32 cellular contexts compared by ENCODE assay signal in genomic region chr6:150575840-150576239, GRCh38.
"Had no signal": no experiment of that assay in that cellular context is flagged by ENCODE, and none has a peak within 500 bp of the region (broad histone marks: within the 10 kb centered on the region; RNA-seq: fewer than 3 reads in every experiment).

No MANE protein-coding gene starts in this region.

- H3K27me3 ChIP-seq: ascending aorta, breast epithelium, cardiac muscle cell, gastrocnemius medialis had no signal

- H3K9me3 Mint-ChIP-seq: activated CD4-positive, alpha-beta memory T cell treated with anti-CD3 and anti-CD28 coated beads for 36 hours; activated CD4-positive, alpha-beta T cell treated with anti-CD3 and anti-CD28 coated beads, Interleukin-2, amount 10 ng/mL, durations not matched to agents 24 days and 14 days; activated naive CD4-positive, alpha-beta T cell treated with anti-CD3 and anti-CD28 coated beads for 36 hours; activated naive CD4-positive, alpha-beta T cell treated with anti-CD3 and anti-CD28 coated beads, Interleukin-2, amount 50 U/mL, for 72 hours; activated naive CD8-positive, alpha-beta T cell treated with anti-CD3 and anti-CD28 coated beads, Interleukin-2, amount 10 ng/mL, durations not matched to agents 7 days and 5 days; activated T-helper 1 cell treated with anti-CD3 and anti-CD28 coated beads, Interleukin-12 subunit alpha, Interleukin-12 subunit beta, Interleukin-2, Interleukin-4 antibody, amounts not matched to agents 30 ng/mL and 10 ng/mL and 1 ng/mL, durations not matched to agents 14 hours and 24 hours and 36 hours; activated T-helper 2 cell treated with anti-CD3 and anti-CD28 coated beads, Interferon-gamma antibody, Interleukin-2, Interleukin-4, amounts not matched to agents 10 μg/mL and 5 μg/mL and 100 μg/mL, durations not matched to agents 14 hours and 24 hours and 36 hours; dendritic cell treated with granulocyte-macrophage colony-stimulating factor and Interleukin-4, amounts not matched to agents 40 ng/mL and 50 ng/mL, for 4 days; endodermal cell had no signal

- H3K9me3 ChIP-seq: ascending aorta, breast epithelium, gastrocnemius medialis had no signal

- DNase-seq: activated CD4-positive, alpha-beta memory T cell treated with anti-CD3 and anti-CD28 coated beads for 36 hours; activated CD4-positive, alpha-beta T cell treated with anti-CD3 and anti-CD28 coated beads for 36 hours; activated CD4-positive, alpha-beta T cell treated with anti-CD3 and anti-CD28 coated beads, Interleukin-2, amount 10 ng/mL, durations not matched to agents 24 days and 14 days; activated CD4-positive, CD25-positive, alpha-beta regulatory T cell; activated CD4-positive, CD25-positive, alpha-beta regulatory T cell treated with anti-CD3 and anti-CD28 coated beads, Interleukin-2, amount 50 U/mL, for 72 hours; activated CD8-positive, alpha-beta memory T cell treated with anti-CD3 and anti-CD28 coated beads, Interleukin-2, amount 10 ng/mL, durations not matched to agents 7 days and 5 days; activated CD8-positive, alpha-beta memory T cell treated with anti-CD3 and anti-CD28 coated beads, Interleukin-2, amount 50 U/mL, for 4 hours; activated CD8-positive, alpha-beta T cell treated with anti-CD3 and anti-CD28 coated beads, Interleukin-2, amount 10 ng/mL, durations not matched to agents 7 days and 5 days; activated effector memory CD4-positive, alpha-beta T cell treated with anti-CD3 and anti-CD28 coated beads, Interleukin-2, amount 50 U/mL, for 16 hours; activated naive CD4-positive, alpha-beta T cell treated with anti-CD3 and anti-CD28 coated beads for 36 hours; activated naive CD8-positive, alpha-beta T cell treated with anti-CD3 and anti-CD28 coated beads, Interleukin-2, amount 10 ng/mL, durations not matched to agents 7 days and 5 days; activated T-cell treated with anti-CD3 and anti-CD28 coated beads, Interleukin-2, amount 50 U/mL, for 1 hour; activated T-cell treated with anti-CD3 and anti-CD28 coated beads, Interleukin-2, amount 50 U/mL, for 48 hours; central memory CD4-positive, alpha-beta T cell; cerebellar nuclear complex; dorsolateral prefrontal cortex; effector memory CD4-positive, alpha-beta T cell; endodermal cell; foreskin fibroblast; gastrocnemius medialis; glutamatergic neuron; T-helper 2 cell had no signal

- H3K27ac Mint-ChIP-seq: activated CD4-positive, alpha-beta memory T cell treated with anti-CD3 and anti-CD28 coated beads for 36 hours; activated CD4-positive, alpha-beta T cell treated with anti-CD3 and anti-CD28 coated beads for 36 hours; activated CD4-positive, alpha-beta T cell treated with anti-CD3 and anti-CD28 coated beads, Interleukin-2, amount 10 ng/mL, durations not matched to agents 24 days and 14 days; activated CD8-positive, alpha-beta memory T cell treated with anti-CD3 and anti-CD28 coated beads, Interleukin-2, amount 10 ng/mL, durations not matched to agents 7 days and 5 days; activated CD8-positive, alpha-beta T cell treated with anti-CD3 and anti-CD28 coated beads, Interleukin-2, amount 10 ng/mL, durations not matched to agents 7 days and 5 days; activated naive CD4-positive, alpha-beta T cell treated with anti-CD3 and anti-CD28 coated beads for 36 hours; activated naive CD4-positive, alpha-beta T cell treated with anti-CD3 and anti-CD28 coated beads, Interleukin-2, amount 50 U/mL, for 72 hours; activated naive CD8-positive, alpha-beta T cell treated with anti-CD3 and anti-CD28 coated beads, Interleukin-2, amount 10 ng/mL, durations not matched to agents 7 days and 5 days; activated T-helper 1 cell treated with anti-CD3 and anti-CD28 coated beads, Interleukin-12 subunit alpha, Interleukin-12 subunit beta, Interleukin-2, Interleukin-4 antibody, amounts not matched to agents 30 ng/mL and 10 ng/mL and 1 ng/mL, durations not matched to agents 14 hours and 24 hours and 36 hours; activated T-helper 2 cell treated with anti-CD3 and anti-CD28 coated beads, Interferon-gamma antibody, Interleukin-2, Interleukin-4, amounts not matched to agents 10 μg/mL and 5 μg/mL and 100 μg/mL, durations not matched to agents 14 hours and 24 hours and 36 hours; dendritic cell treated with granulocyte-macrophage colony-stimulating factor and Interleukin-4, amounts not matched to agents 40 ng/mL and 50 ng/mL, for 4 days; endodermal cell had no signal

- H3K4me3 Mint-ChIP-seq: activated CD4-positive, alpha-beta memory T cell treated with anti-CD3 and anti-CD28 coated beads for 36 hours; activated CD4-positive, alpha-beta T cell treated with anti-CD3 and anti-CD28 coated beads for 36 hours; activated CD4-positive, alpha-beta T cell treated with anti-CD3 and anti-CD28 coated beads, Interleukin-2, amount 10 ng/mL, durations not matched to agents 24 days and 14 days; activated CD8-positive, alpha-beta memory T cell treated with anti-CD3 and anti-CD28 coated beads, Interleukin-2, amount 10 ng/mL, durations not matched to agents 7 days and 5 days; activated CD8-positive, alpha-beta T cell treated with anti-CD3 and anti-CD28 coated beads, Interleukin-2, amount 10 ng/mL, durations not matched to agents 7 days and 5 days; activated naive CD4-positive, alpha-beta T cell treated with anti-CD3 and anti-CD28 coated beads for 36 hours; activated naive CD8-positive, alpha-beta T cell treated with anti-CD3 and anti-CD28 coated beads, Interleukin-2, amount 10 ng/mL, durations not matched to agents 7 days and 5 days; activated T-helper 1 cell treated with anti-CD3 and anti-CD28 coated beads, Interleukin-12 subunit alpha, Interleukin-12 subunit beta, Interleukin-2, Interleukin-4 antibody, amounts not matched to agents 30 ng/mL and 10 ng/mL and 1 ng/mL, durations not matched to agents 14 hours and 24 hours and 36 hours; brain; dendritic cell treated with granulocyte-macrophage colony-stimulating factor and Interleukin-4, amounts not matched to agents 40 ng/mL and 50 ng/mL, for 4 days; endodermal cell had no signal

- ATAC-seq: activated CD4-positive, alpha-beta T cell treated with anti-CD3 and anti-CD28 coated beads for 36 hours; activated CD8-positive, alpha-beta memory T cell treated with anti-CD3 and anti-CD28 coated beads, Interleukin-2, amount 10 ng/mL, durations not matched to agents 7 days and 5 days; activated CD8-positive, alpha-beta T cell treated with anti-CD3 and anti-CD28 coated beads, Interleukin-2, amount 10 ng/mL, durations not matched to agents 7 days and 5 days; activated naive CD4-positive, alpha-beta T cell treated with anti-CD3 and anti-CD28 coated beads, Interleukin-2, amount 50 U/mL, for 72 hours; esophagus mucosa; gastrocnemius medialis had no signal

- H3K4me3 ChIP-seq: ascending aorta, breast epithelium, cardiac muscle cell, coronary artery, dorsolateral prefrontal cortex, gastrocnemius medialis had no signal

- H3K36me3 Mint-ChIP-seq: activated CD4-positive, alpha-beta memory T cell treated with anti-CD3 and anti-CD28 coated beads for 36 hours; activated naive CD4-positive, alpha-beta T cell treated with anti-CD3 and anti-CD28 coated beads, Interleukin-2, amount 50 U/mL, for 72 hours; activated naive CD8-positive, alpha-beta T cell treated with anti-CD3 and anti-CD28 coated beads, Interleukin-2, amount 10 ng/mL, durations not matched to agents 7 days and 5 days; brain had no signal

- H3K36me3 ChIP-seq: ascending aorta, breast epithelium, cardiac muscle cell, gastrocnemius medialis had no signal

- H3K27ac ChIP-seq: ascending aorta, breast epithelium, cardiac muscle cell, coronary artery, dorsolateral prefrontal cortex had no signal

- H3K4me1 ChIP-seq: breast epithelium, gastrocnemius medialis had no signal

- H3K4me1 Mint-ChIP-seq: activated CD4-positive, alpha-beta T cell treated with anti-CD3 and anti-CD28 coated beads, Interleukin-2, amount 10 ng/mL, durations not matched to agents 24 days and 14 days had no signal
